ENCODE assay signal across 1 cellular context in genomic region chr3:5012398-5012797, GRCh38.
A peak's percentile ranks its signal among the peaks of the same experiment; 100 is the strongest.
TF ChIP-seq lines count a peak whose summit lies in the region.

No MANE protein-coding gene starts in this region.

TF ChIP-seq in GM12878, 131 proteins besides CTCF, POLR2A, EP300 and RAD21:
- TF ChIP-seq POLR2AphosphoS5 (IDR thresholded peaks at IDR 0.05; ENCODE audit: low read length): no peak
- TF ChIP-seq RB1 (IDR thresholded peaks at IDR 0.05; ENCODE audit: borderline replicate concordance): no peak
- no peak for TF ChIP-seq MTA3 (IDR thresholded peaks at IDR 0.05; ENCODE audit: borderline replicate concordance, low read length)
- TF ChIP-seq IRF3 (IDR thresholded peaks at IDR 0.05): no peak
- no peak for TF ChIP-seq ZBTB33 (IDR thresholded peaks at IDR 0.05)
- TF ChIP-seq WRNIP1 (IDR thresholded peaks at IDR 0.05; ENCODE audit: borderline replicate concordance, low read depth, low read length): no peak
- TF ChIP-seq SMARCA5 (IDR thresholded peaks at IDR 0.05): peak; percentile 68; the same call in 1 of the 2 replicates
- no peak for TF ChIP-seq ZNF622 (IDR thresholded peaks at IDR 0.05)
- no peak for TF ChIP-seq MAX (IDR thresholded peaks at IDR 0.05; ENCODE audit: low read depth, low read length)
- no peak for TF ChIP-seq USF2 (IDR thresholded peaks at IDR 0.05; ENCODE audit: borderline replicate concordance, low read depth, low read length)
- TF ChIP-seq SREBF2 (IDR thresholded peaks at IDR 0.05; ENCODE audit: low read length): no peak
- no peak for TF ChIP-seq FOS (IDR thresholded peaks at IDR 0.05; ENCODE audit: borderline replicate concordance, extremely low read depth, insufficient read length)
- no peak for TF ChIP-seq ESRRA (IDR thresholded peaks at IDR 0.05; ENCODE audit: low read length)
- TF ChIP-seq ATF7 (IDR thresholded peaks at IDR 0.05; ENCODE audit: low read depth): no peak
- TF ChIP-seq PAX8 (IDR thresholded peaks at IDR 0.05): no peak
- no peak for TF ChIP-seq PML (IDR thresholded peaks at IDR 0.05; ENCODE audit: low read length)
- no peak for TF ChIP-seq NR2C2 (IDR thresholded peaks at IDR 0.05; ENCODE audit: borderline replicate concordance, control insufficient read depth, insufficient read length, low read depth)
- no peak for TF ChIP-seq HDAC6 (IDR thresholded peaks at IDR 0.05; ENCODE audit: unreplicated experiment)
- TF ChIP-seq E2F4 (IDR thresholded peaks at IDR 0.05; ENCODE audit: low read depth, low read length): 0 out of 2 replicates have a peak, but pooled peaks have one; percentile 12
- TF ChIP-seq ZNF217 (IDR thresholded peaks at IDR 0.05): peak; percentile 77; the same call in 1 of the 2 replicates
- TF ChIP-seq E2F8 (IDR thresholded peaks at IDR 0.05; ENCODE audit: low read depth, partially characterized antibody): no peak
- TF ChIP-seq ZBED1 (IDR thresholded peaks at IDR 0.05; ENCODE audit: borderline replicate concordance): no peak
- no peak for TF ChIP-seq NFXL1 (IDR thresholded peaks at IDR 0.05; ENCODE audit: borderline replicate concordance)
- no peak for TF ChIP-seq HCFC1 (IDR thresholded peaks at IDR 0.05; ENCODE audit: low read length)
- TF ChIP-seq SRF (IDR thresholded peaks at IDR 0.05; ENCODE audit: low read depth in 2 of 2, low read length in 2 of 2): no peak
